Comparison of ENCODE assay signal across 1 cellular context in the genomic region with DNA sequence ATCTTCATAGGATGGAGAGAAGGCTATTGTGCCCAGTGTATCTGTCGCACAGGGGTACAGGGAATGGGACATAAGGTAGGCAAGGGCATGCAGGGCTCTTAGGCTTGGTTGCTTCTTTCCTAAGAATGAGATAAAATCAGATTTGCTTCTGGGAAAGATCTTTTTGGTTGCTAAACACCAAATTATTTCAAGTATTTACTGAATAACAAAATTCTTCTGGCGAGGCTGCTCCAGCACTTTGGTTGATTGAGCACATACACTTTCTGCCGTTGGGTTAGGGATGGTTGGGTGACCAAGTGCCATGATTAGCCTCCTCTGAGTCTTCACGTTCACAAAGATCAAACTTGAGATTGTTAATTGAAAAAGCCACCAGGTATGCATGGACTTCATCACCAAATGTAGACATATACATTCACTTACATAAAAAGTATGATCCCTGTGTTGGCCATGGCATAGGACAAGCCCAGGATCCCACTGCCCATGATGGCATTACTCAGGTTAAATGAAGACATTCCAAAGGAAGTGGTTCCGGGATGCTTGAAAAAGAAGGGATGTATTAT.
TF ChIP-seq lines count a peak whose summit lies in the region.

No MANE protein-coding gene starts in this region.

TF ChIP-seq in IMR-90, 13 proteins besides CTCF, POLR2A, EP300 and RAD21:
- TF ChIP-seq NFE2L2 (IDR thresholded peaks at IDR 0.05; ENCODE audit: low read depth, low read length) (no peak), MAFK (IDR thresholded peaks at IDR 0.05; ENCODE audit: low read depth, low read length) (no peak), RFX5 (IDR thresholded peaks at IDR 0.05; ENCODE audit: low read depth, low read length) (no peak), CHD1 (IDR thresholded peaks at IDR 0.05; ENCODE audit: low read depth, low read length) (no peak), CEBPB (IDR thresholded peaks at IDR 0.05; ENCODE audit: low read depth, low read length) (no peak), MXI1 (IDR thresholded peaks at IDR 0.05; ENCODE audit: borderline replicate concordance, low read depth, low read length) (no peak), RCOR1 (IDR thresholded peaks at IDR 0.05; ENCODE audit: insufficient replicate concordance, low read length) (no peak), SMC3 (IDR thresholded peaks at IDR 0.05; ENCODE audit: low read depth, low read length) (no peak), MAZ (IDR thresholded peaks at IDR 0.05; ENCODE audit: borderline replicate concordance, low read depth, low read length) (no peak), FOS (IDR thresholded peaks at IDR 0.05; ENCODE audit: low read depth, low read length) (no peak), BHLHE40 (IDR thresholded peaks at IDR 0.05; ENCODE audit: low read depth, low read length) (no peak)
- TF ChIP-seq, protein P1, sequence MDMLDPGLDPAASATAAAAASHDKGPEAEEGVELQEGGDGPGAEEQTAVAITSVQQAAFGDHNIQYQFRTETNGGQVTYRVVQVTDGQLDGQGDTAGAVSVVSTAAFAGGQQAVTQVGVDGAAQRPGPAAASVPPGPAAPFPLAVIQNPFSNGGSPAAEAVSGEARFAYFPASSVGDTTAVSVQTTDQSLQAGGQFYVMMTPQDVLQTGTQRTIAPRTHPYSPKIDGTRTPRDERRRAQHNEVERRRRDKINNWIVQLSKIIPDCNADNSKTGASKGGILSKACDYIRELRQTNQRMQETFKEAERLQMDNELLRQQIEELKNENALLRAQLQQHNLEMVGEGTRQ (IDR thresholded peaks at IDR 0.05; ENCODE audit: low read depth, low read length), result no peak
- TF ChIP-seq, protein P2, sequence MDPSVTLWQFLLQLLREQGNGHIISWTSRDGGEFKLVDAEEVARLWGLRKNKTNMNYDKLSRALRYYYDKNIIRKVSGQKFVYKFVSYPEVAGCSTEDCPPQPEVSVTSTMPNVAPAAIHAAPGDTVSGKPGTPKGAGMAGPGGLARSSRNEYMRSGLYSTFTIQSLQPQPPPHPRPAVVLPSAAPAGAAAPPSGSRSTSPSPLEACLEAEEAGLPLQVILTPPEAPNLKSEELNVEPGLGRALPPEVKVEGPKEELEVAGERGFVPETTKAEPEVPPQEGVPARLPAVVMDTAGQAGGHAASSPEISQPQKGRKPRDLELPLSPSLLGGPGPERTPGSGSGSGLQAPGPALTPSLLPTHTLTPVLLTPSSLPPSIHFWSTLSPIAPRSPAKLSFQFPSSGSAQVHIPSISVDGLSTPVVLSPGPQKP (IDR thresholded peaks at IDR 0.05; ENCODE audit: borderline replicate concordance, low read depth, low read length), result no peak
TF ChIP-seq in IMR-90: peak in this region for 0.
